In the genomic region with DNA sequence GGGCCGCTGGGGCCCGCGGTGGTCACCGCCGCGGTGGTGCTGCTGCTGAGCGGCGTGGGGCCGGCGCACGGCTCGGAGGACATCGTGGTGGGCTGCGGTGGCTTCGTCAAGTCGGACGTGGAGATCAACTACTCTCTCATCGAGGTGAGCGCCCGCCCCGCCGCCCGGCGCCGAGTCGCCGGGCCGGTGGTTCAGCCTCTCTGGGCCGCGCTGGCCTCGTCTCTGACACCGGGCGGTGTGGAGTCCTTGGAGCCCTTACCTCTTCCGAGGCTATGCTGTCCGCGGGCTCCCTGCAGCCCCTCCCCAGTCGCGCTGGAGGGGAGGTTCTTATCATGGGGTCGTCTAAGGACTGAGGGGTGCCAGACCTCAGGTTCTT, we compare ENCODE assay signal across 8 cellular contexts. TPM values are rescaled to one million over a fixed set of nuclear protein-coding genes. Genes with fewer than 3 reads are reported as not detected.
DNase-seq lines count a peak whose midpoint lies in the region; ATAC-seq and TF ChIP-seq lines count a peak whose summit lies in the region.
"Not testable (repeated sequence)": the region's sequence is repeated elsewhere in the genome, so short reads cannot be mapped to it uniquely, and the experiment has no call there.

No MANE protein-coding gene starts in this region.

- not testable (repeated sequence) for DNase-seq in activated CD8-positive, alpha-beta T cell treated with anti-CD3 and anti-CD28 coated beads for 36 hours; foreskin keratinocyte; mucosa of descending colon; upper lobe of right lung

- H3K4me1 ChIP-seq in foreskin keratinocyte; mucosa of descending colon (ENCODE audit: low read depth); upper lobe of right lung: not testable (repeated sequence)

- H3K27me3 Mint-ChIP-seq in activated CD8-positive, alpha-beta T cell treated with anti-CD3 and anti-CD28 coated beads for 36 hours: not testable (repeated sequence)

- H3K27ac Mint-ChIP-seq in activated CD8-positive, alpha-beta T cell treated with anti-CD3 and anti-CD28 coated beads for 36 hours: not testable (repeated sequence)

- H3K4me1 Mint-ChIP-seq in activated CD8-positive, alpha-beta T cell treated with anti-CD3 and anti-CD28 coated beads for 36 hours (ENCODE audit: low read depth): not testable (repeated sequence)

- not testable (repeated sequence) for H3K27ac ChIP-seq in foreskin keratinocyte, upper lobe of right lung

- intact Hi-C loops in activated CD8-positive, alpha-beta T cell treated with anti-CD3 and anti-CD28 coated beads for 36 hours (cut with micrococcal nuclease); mucosa of descending colon (cut with DNase I, micrococcal nuclease); upper lobe of right lung (cut with DNase I): not testable (repeated sequence)

- H3K36me3 ChIP-seq in mucosa of descending colon (ENCODE audit: low read depth); upper lobe of right lung: not testable (repeated sequence)

- ATAC-seq in GM18867 (IDR thresholded peaks at IDR 0.05; ENCODE audit: unreplicated experiment) (peak; percentile 41), GM21515 (IDR thresholded peaks at IDR 0.05; ENCODE audit: unreplicated experiment) (peak; percentile 31), HG02943 (IDR thresholded peaks at IDR 0.05; ENCODE audit: low read depth, unreplicated experiment) (peak; percentile 31), HG03520 (IDR thresholded peaks at IDR 0.05; ENCODE audit: unreplicated experiment) (peak; percentile 33), foreskin keratinocyte (peak; percentile 74), mucosa of descending colon (peak; percentile 67), upper lobe of right lung (peak; percentile 66)
- ATAC-seq in activated CD8-positive, alpha-beta T cell treated with anti-CD3 and anti-CD28 coated beads for 36 hours: peak; percentile 32

- not testable (repeated sequence) for H3K4me3 Mint-ChIP-seq in activated CD8-positive, alpha-beta T cell treated with anti-CD3 and anti-CD28 coated beads for 36 hours

- POLR2A ChIA-PET in activated CD8-positive, alpha-beta T cell treated with anti-CD3 and anti-CD28 coated beads for 36 hours (lab: Charles Lee): not testable (repeated sequence)

- H3K9me3 ChIP-seq in mucosa of descending colon, upper lobe of right lung: not testable (repeated sequence)

- H3K4me3 ChIP-seq in mucosa of descending colon, upper lobe of right lung: not testable (repeated sequence)

- H3K9me3 Mint-ChIP-seq in activated CD8-positive, alpha-beta T cell treated with anti-CD3 and anti-CD28 coated beads for 36 hours: not testable (repeated sequence)

- not testable (repeated sequence) for H3K27me3 ChIP-seq in foreskin keratinocyte, upper lobe of right lung

- not testable (repeated sequence) for H3K36me3 Mint-ChIP-seq in activated CD8-positive, alpha-beta T cell treated with anti-CD3 and anti-CD28 coated beads for 36 hours (ENCODE audit: low read depth)

- CTCF ChIA-PET in activated CD8-positive, alpha-beta T cell treated with anti-CD3 and anti-CD28 coated beads for 36 hours (lab: Charles Lee): not testable (repeated sequence)

- not testable (repeated sequence) for TF ChIP-seq CTCF in activated CD8-positive, alpha-beta T cell treated with anti-CD3 and anti-CD28 coated beads for 36 hours (IDR thresholded peaks at IDR 0.05); foreskin keratinocyte (conservative IDR thresholded peaks at IDR 0.05); mucosa of descending colon (IDR thresholded peaks at IDR 0.05); upper lobe of right lung (IDR thresholded peaks at IDR 0.05)

RNA-seq across cellular contexts. Expression of a gene that starts 0.3 kb away (rescaled TPM):
- 10 to 100 TPM; 39.8 to 40.5 TPM for total RNA-seq in activated CD8-positive, alpha-beta T cell treated with anti-CD3 and anti-CD28 coated beads for 36 hours
- total RNA-seq in foreskin keratinocyte (92.4 and 101 TPM in 2 replicates), mucosa of descending colon (10 to 100 TPM; 78.4 to 93.1 (median 82.5) TPM), upper lobe of right lung (70.7 TPM)
- polyA plus RNA-seq in foreskin keratinocyte: 57.1 and 62.2 TPM in 2 replicates
